In the genomic region with DNA sequence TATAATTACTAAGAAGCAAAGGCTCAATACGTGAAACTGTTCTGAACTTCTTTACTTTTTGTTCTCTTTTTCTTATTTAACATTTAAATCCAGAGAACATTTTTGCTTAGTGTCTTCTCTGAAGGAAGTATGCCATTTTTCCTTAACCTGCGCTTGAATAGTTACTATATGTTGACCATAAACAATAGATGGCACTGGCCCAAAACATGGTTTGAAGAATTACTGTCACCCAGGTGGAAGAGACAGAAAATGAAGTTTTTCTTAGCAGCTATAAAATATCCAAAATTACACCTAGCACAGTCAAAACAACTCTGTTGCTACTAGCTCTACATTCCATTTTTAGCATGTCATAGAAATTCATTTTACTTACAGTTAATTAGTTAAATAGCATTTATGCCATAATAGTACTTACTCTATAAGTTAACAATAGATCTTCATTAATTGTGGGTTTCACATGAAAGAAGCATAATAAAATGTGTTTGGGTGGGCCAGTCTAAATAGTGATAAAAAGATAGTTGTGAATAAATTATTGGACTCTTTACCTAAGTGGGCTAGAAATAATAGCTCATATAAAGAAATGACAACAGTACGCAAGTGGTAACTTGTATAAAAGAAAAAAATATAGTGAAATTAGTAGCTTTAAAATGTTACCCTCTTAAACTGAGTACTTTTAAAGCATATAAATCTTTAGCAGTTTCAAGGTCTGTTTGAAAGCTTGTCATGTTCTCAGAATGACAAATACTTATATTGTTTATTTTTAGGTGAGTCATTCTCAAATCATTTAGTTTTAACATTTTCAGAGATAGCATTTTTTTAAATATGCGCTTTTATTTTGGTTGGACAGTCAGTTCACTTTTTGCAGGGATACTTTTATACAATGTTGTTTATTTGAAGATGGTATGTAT, we compare ENCODE assay signal across 13 cellular contexts. TPM values are rescaled to one million over a fixed set of nuclear protein-coding genes. Genes with fewer than 3 reads are reported as not detected.
DNase-seq lines count a peak whose midpoint lies in the region; ATAC-seq, FAIRE-seq and TF ChIP-seq lines count a peak whose summit lies in the region.
"Had no signal": no experiment of that assay in that cellular context is flagged by ENCODE, and none has a peak within 500 bp of the region (broad histone marks: within the 10 kb centered on the region; RNA-seq: fewer than 3 reads in every experiment).

No MANE protein-coding gene starts in this region.

- H3K79me2 ChIP-seq in HepG2 (ENCODE audit: insufficient read depth, low read length), result peaks cover 8% of the 10 kb centered on the region

- CTCF ChIA-PET in HepG2 (lab: Yijun Ruan, JAX; ENCODE audit: low intra/inter-chr PET ratio, low total read pairs), result no interaction called here

- H3K4me2 ChIP-seq in HepG2 (ENCODE audit: low read depth, low read length), result no peak overlapping the region

- TF ChIP-seq POLR2A in HepG2 (IDR thresholded peaks at IDR 0.05; ENCODE audit: insufficient read depth in 1 of 2, low read depth in 2 of 2, low read length in 2 of 2), result no peak
- TF ChIP-seq POLR2A in right lobe of liver (IDR thresholded peaks at IDR 0.05), result no peak

- 96% methylated on average over 4 of the region's 4 CpGs for WGBS in HepG2 (ENCODE audit: low lambda C conversion rate)
- 83% methylated on average over 4 of the region's 4 CpGs for WGBS in right lobe of liver (ENCODE audit: insufficient coverage, low coverage, low lambda C conversion rate, missing lambda C conversion rate)

- TF ChIP-seq RAD21 in HepG2 (CRISPR knock-in tag; IDR thresholded peaks at IDR 0.05), result no peak

- no peak for TF ChIP-seq CTCF in HepG2 (CRISPR knock-in tag; IDR thresholded peaks at IDR 0.05)
- TF ChIP-seq CTCF in right lobe of liver (IDR thresholded peaks at IDR 0.05), result no peak
- TF ChIP-seq CTCF in fibroblast of villous mesenchyme (IDR thresholded peaks at IDR 0.05; ENCODE audit: insufficient read depth, low read depth, low read length), result no peak

- H3K9me3 ChIP-seq in HepG2 (ENCODE audit: low read length), result no peaks in the 10 kb centered on the region
- no peaks in the 10 kb centered on the region for H3K9me3 ChIP-seq in right lobe of liver
- H3K9me3 ChIP-seq in adipocyte (ENCODE audit: control insufficient read depth, low read length), result no peaks in the 10 kb centered on the region
- H3K9me3 ChIP-seq: thyroid gland had no signal

- peaks cover 0 to 25% of the 10 kb centered on the region in 2 experiments for H3K36me3 ChIP-seq in HepG2 (replicated peaks in 1 of 2; ENCODE audit: control insufficient read depth in 1 of 2, insufficient read depth in 2 of 2, low read length in 2 of 2)
- peaks cover 0 to 19% (median 0%) of the 10 kb centered on the region in 4 donors for H3K36me3 ChIP-seq in right lobe of liver
- peaks cover 39% of the 10 kb centered on the region for H3K36me3 ChIP-seq in adipocyte (ENCODE audit: control insufficient read depth, insufficient read depth, low read length, severe bottlenecking)
- H3K36me3 ChIP-seq: thyroid gland had no signal

- no peaks in the 10 kb centered on the region for H4K20me1 ChIP-seq in HepG2 (ENCODE audit: insufficient read depth, low read length)

- in situ Hi-C loops in HepG2 (cut with HindIII; ENCODE audit: extremely low pct_ligation_motif_present, low pct_unique_long_range_greater_than_20kb), result no loop called here

- no TSS peak for BruUV-seq in HepG2 (replicated peaks; lab: Mats Ljungman, UMichigan)

- H3K9ac ChIP-seq in HepG2 (ENCODE audit: insufficient read depth, low read depth, low read length) (no peak overlapping the region), adipocyte (ENCODE audit: low read length) (no peak overlapping the region)

- no peak for FAIRE-seq in HepG2 (lab: Jason Lieb, UNC)

- TF ChIP-seq EP300 in HepG2 (IDR thresholded peaks at IDR 0.05; ENCODE audit: low read depth in 2 of 2, low read length in 2 of 2) (no peak), HepG2 (CRISPR knock-in tag; IDR thresholded peaks at IDR 0.05; ENCODE audit: borderline replicate concordance) (no peak)

- no peak overlapping the region for H2AFZ ChIP-seq in HepG2 (ENCODE audit: low read length)

- H3K4me3 ChIP-seq in HepG2 (replicated peaks in 1 of 3; ENCODE audit: insufficient read depth in 1 of 3, low read depth in 2 of 3, low read length in 3 of 3) (no peak overlapping the region), right lobe of liver (no peak overlapping the region), adipocyte (ENCODE audit: low read length) (peak overlapping the region; percentile 28), fibroblast of villous mesenchyme (ENCODE audit: low read depth, low read length) (peak overlapping the region; percentile 22)
- H3K4me3 ChIP-seq: thyroid gland had no signal

- no peaks in the 10 kb centered on the region; a peak in 1 of 5 replicates for H3K27me3 ChIP-seq in HepG2 (ENCODE audit: control insufficient read depth in 1 of 2, insufficient read depth in 2 of 2, low read length in 2 of 2)
- no peaks in the 10 kb centered on the region for H3K27me3 ChIP-seq in right lobe of liver
- H3K27me3 ChIP-seq in adipocyte (replicated peaks; ENCODE audit: control insufficient read depth, insufficient read depth, low read length), result no peaks in the 10 kb centered on the region
- H3K27me3 ChIP-seq: thyroid gland had no signal

- POLR2A ChIA-PET in HepG2 (lab: Yijun Ruan, JAX), result no interaction called here

- intact Hi-C loops in HepG2 (cut with micrococcal nuclease; ENCODE audit: unreplicated experiment) (no loop called here), right lobe of liver (cut with DNase I) (no loop called here)

- no peak overlapping the region for H3K27ac ChIP-seq in HepG2 (ENCODE audit: extremely low read length, insufficient read depth, low read length)
- H3K27ac ChIP-seq in right lobe of liver, result no peak overlapping the region
- H3K27ac ChIP-seq: thyroid gland had no signal

- ATAC-seq in HepG2, result no peak
- ATAC-seq in right lobe of liver, result no peak
- no peak for ATAC-seq in stimulated activated naive CD8-positive, alpha-beta T cell treated with anti-CD3 and anti-CD28 coated beads, Interleukin-15, Interleukin-2, amounts not matched to agents 100 U/mL and 50 U/mL, for 24 hours
- ATAC-seq: Right ventricle myocardium inferior had no signal

- H3K4me1 ChIP-seq in HepG2 (ENCODE audit: insufficient read depth, low read length) (peaks cover 29% of the 10 kb centered on the region), right lobe of liver (no peaks in the 10 kb centered on the region), adipocyte (ENCODE audit: control insufficient read depth, insufficient read depth, low read length) (peaks cover 39% of the 10 kb centered on the region)

- peak; percentile 21 for DNase-seq in HepG2 (ENCODE audit: low spot score)
- DNase-seq in right lobe of liver, result no peak
- DNase-seq in adipocyte (ENCODE audit: low read depth), result peak; percentile 60
- peak; percentile 8 for DNase-seq in fibroblast of villous mesenchyme (ENCODE audit: low read depth)
- no peak for DNase-seq in activated naive CD4-positive, alpha-beta T cell treated with Interleukin-2 at 50 U/mL for 16 hours
- DNase-seq in stimulated activated naive CD8-positive, alpha-beta T cell treated with anti-CD3 and anti-CD28 coated beads, Interleukin-15, Interleukin-2, amounts not matched to agents 100 U/mL and 50 U/mL, for 24 hours, result no peak
- no peak for DNase-seq in UCSD-AML1 (lab: John Stamatoyannopoulos, UW; ENCODE audit: unreplicated experiment)
- DNase-seq in AML-193 (lab: John Stamatoyannopoulos, UW), result no peak
- DNase-seq: DMS 273 treated with DMSO at 0.1 percent for 48 hours; effector memory CD4-positive, alpha-beta T cell; NCI-H1048; thyroid gland had no signal

TF ChIP-seq in HepG2, 621 proteins besides CTCF, POLR2A, EP300 and RAD21 (continues in another document):
- TF ChIP-seq ZFP36L2 (CRISPR knock-in tag; IDR thresholded peaks at IDR 0.05) (no peak), ZNF510 (CRISPR knock-in tag; IDR thresholded peaks at IDR 0.05; ENCODE audit: low read depth) (no peak), ZSCAN9 (CRISPR knock-in tag; IDR thresholded peaks at IDR 0.05; ENCODE audit: borderline replicate concordance) (no peak)

RNA-seq across cellular contexts. Expression of gene ETAA1, which starts 3.7 kb away (rescaled TPM):
- total RNA-seq in HepG2 (2016; rRNA removed; fragmentation: Illumina TruSeq; extraction: Trizol) (16.2 and 20.7 TPM in 2 replicates), right lobe of liver (1 to 10 TPM; 2.8 to 8.0 (median 5.0) TPM), fibroblast of villous mesenchyme (15.5 and 17.7 TPM in 2 replicates)
- total RNA-seq in HepG2 (2016; cell fraction: cytosol; rRNA removed; fragmentation: Illumina TruSeq; extraction: Trizol; ENCODE audit: low read depth), result 3.1 and 3.3 TPM in 2 replicates
- total RNA-seq in HepG2 (2016; cell fraction: insoluble cytoplasmic fraction; rRNA removed; fragmentation: Illumina TruSeq; extraction: Trizol), result 16.0 and 19.3 TPM in 2 replicates
- total RNA-seq in HepG2 (2016; cell fraction: membrane; rRNA removed; fragmentation: Illumina TruSeq; extraction: Trizol), result 10.2 and 11.6 TPM in 2 replicates
- 24.3 and 25.2 TPM in 2 replicates for total RNA-seq in HepG2 (2016; cell fraction: nucleus; rRNA removed; fragmentation: Illumina TruSeq; extraction: Trizol)
- 8.1 and 9.1 TPM in 2 replicates for polyA plus RNA-seq in HepG2 (2011; rRNA removed)
- 2.8 and 4.6 TPM in 2 replicates for polyA plus RNA-seq in HepG2 (2011; cell fraction: cytosol; rRNA removed)
- polyA plus RNA-seq in HepG2 (2011; cell fraction: nucleus; rRNA removed), result 8.5 and 11.9 TPM in 2 replicates
- 8.3 and 12.7 TPM in 2 replicates for polyA plus RNA-seq in HepG2 (2012)
- polyA plus RNA-seq in HepG2 (2016; cell fraction: cytosol; fragmentation: Illumina TruSeq; extraction: Trizol; ENCODE audit: low read depth), result 2.2 and 2.4 TPM in 2 replicates
- 18.9 TPM in 2 replicates for polyA plus RNA-seq in HepG2 (2016; cell fraction: insoluble cytoplasmic fraction; fragmentation: Illumina TruSeq; extraction: Trizol; ENCODE audit: low read depth)
- polyA plus RNA-seq in HepG2 (2016; cell fraction: membrane; fragmentation: Illumina TruSeq; extraction: Trizol; ENCODE audit: low read depth), result 5.1 and 5.7 TPM in 2 replicates
- polyA plus RNA-seq in HepG2 (2016; cell fraction: nucleus; fragmentation: Illumina TruSeq; extraction: Trizol; ENCODE audit: insufficient read depth, low read depth), result 33.2 and 36.9 TPM in 2 replicates
- 1.9 and 3.6 TPM in 2 replicates for polyA minus RNA-seq in HepG2 (2011; rRNA and poly(A)+ RNA removed; ENCODE audit: low replicate concordance)
- polyA minus RNA-seq in HepG2 (2011; cell fraction: cytosol; rRNA and poly(A)+ RNA removed), result 6.2 and 7.2 TPM in 2 replicates
- 44.2 and 53.8 TPM in 2 replicates for polyA minus RNA-seq in HepG2 (2011; cell fraction: nucleus; rRNA and poly(A)+ RNA removed)

Comparison
In these comparisons a context has a peak if more than half of its experiments do, and no peak if none do; other contexts are left out.
1. DNase-seq: peak in HepG2 (single experiment), adipocyte (single experiment) and fibroblast of villous mesenchyme (single experiment); none in right lobe of liver (0 of 3), activated naive CD4-positive, alpha-beta T cell treated with Interleukin-2 at 50 U/mL for 16 hours (single experiment), stimulated activated naive CD8-positive, alpha-beta T cell treated with anti-CD3 and anti-CD28 coated beads, Interleukin-15, Interleukin-2, amounts not matched to agents 100 U/mL and 50 U/mL, for 24 hours (single experiment), UCSD-AML1 (single experiment) and AML-193 (0 of 2).
2. H3K4me3 ChIP-seq: peak in adipocyte (single experiment) and fibroblast of villous mesenchyme (single experiment); none in HepG2 (0 of 3) and right lobe of liver (0 of 3).